In the genomic region with DNA sequence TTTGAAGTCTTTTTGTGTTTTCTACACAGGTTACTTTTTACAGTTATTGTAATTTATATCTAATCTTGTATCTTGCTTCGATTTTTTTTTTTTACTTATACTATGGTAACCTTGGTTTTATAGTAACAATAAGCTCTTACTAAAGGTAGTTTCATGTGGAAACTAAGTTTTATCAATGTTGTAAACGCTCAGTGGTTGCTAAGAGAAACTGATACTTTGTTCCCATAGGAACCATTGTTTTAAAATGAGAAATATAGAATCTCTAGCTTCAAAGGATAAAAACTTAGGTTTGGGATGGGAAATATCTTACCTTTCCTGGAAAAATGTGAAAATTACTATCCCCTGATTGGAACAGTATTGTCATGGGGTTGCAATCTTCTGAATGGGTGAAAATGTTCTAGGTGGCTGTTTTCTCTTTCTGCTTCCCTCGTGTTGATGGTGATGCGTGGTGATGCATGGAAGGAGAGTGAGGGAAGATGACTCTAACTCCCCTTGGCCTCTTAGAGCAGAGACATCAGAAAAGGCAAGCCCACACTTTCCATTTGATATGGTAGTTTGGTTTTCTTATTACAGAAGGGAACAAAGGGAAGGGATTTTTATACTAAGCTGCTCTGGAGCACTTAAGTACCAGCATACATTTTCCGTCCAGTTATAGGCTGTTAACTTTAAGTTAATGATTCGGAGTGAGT, we compare ENCODE assay signal across 24 cellular contexts. TPM values are rescaled to one million over a fixed set of nuclear protein-coding genes. Genes with fewer than 3 reads are reported as not detected.
DNase-seq lines count a peak whose midpoint lies in the region; ATAC-seq, FAIRE-seq and TF ChIP-seq lines count a peak whose summit lies in the region.
"Had no signal": no experiment of that assay in that cellular context is flagged by ENCODE, and none has a peak within 500 bp of the region (broad histone marks: within the 10 kb centered on the region; RNA-seq: fewer than 3 reads in every experiment).

No MANE protein-coding gene starts in this region.

- no peaks in the 10 kb centered on the region for H3K9me1 ChIP-seq in K562 (ENCODE audit: control insufficient read depth, insufficient read depth, low read length)

- peak overlapping the region; percentile 77 for H3K27ac Mint-ChIP-seq in activated CD4-positive, alpha-beta T cell treated with anti-CD3 and anti-CD28 coated beads, Interleukin-2, amount 10 ng/mL, durations not matched to agents 24 days and 14 days
- H3K27ac Mint-ChIP-seq in stimulated activated naive CD8-positive, alpha-beta T cell treated with anti-CD3 and anti-CD28 coated beads, Interleukin-15, amount 100 ng/mL, for 72 hours, result peak overlapping the region; percentile 72 to 89
- H3K27ac Mint-ChIP-seq: endodermal cell, nephron progenitor cell had no signal

- no peak for TF ChIP-seq CTCF in K562 (IDR thresholded peaks at IDR 0.05 in 2 of 3, conservative IDR thresholded peaks at IDR 0.05 in 1 of 3; ENCODE audit: insufficient read depth in 2 of 3, low read depth in 1 of 3, low read length in 3 of 3)
- TF ChIP-seq CTCF in esophagus squamous epithelium (IDR thresholded peaks at IDR 0.05), result no peak

- no peak overlapping the region for H3K27ac ChIP-seq in K562 (ENCODE audit: extremely low read depth, low read depth, low read length)
- H3K27ac ChIP-seq in esophagus squamous epithelium, result no peak overlapping the region
- H3K27ac ChIP-seq: foreskin keratinocyte, pancreas, transverse colon had no signal

- H4K20me1 ChIP-seq in K562 (replicated peaks; ENCODE audit: control insufficient read depth, insufficient read depth, low read length), result no peaks in the 10 kb centered on the region

- H3K9ac ChIP-seq in K562 (ENCODE audit: insufficient read depth in 1 of 2, low read depth in 2 of 2, low read length in 2 of 2), result no peak overlapping the region

- intact Hi-C loops in activated CD4-positive, alpha-beta T cell treated with anti-CD3 and anti-CD28 coated beads, Interleukin-2, amount 10 ng/mL, durations not matched to agents 24 days and 14 days (cut with micrococcal nuclease), result loop anchor here (1.0 kb wide), 4 partner anchors 14 to 31 kb away; partner anchors contain the start of gene BACH2
- intact Hi-C loops in K562 (cut with micrococcal nuclease) (no loop called here), esophagus squamous epithelium (cut with DNase I) (no loop called here)

- POLR2A ChIA-PET in K562 (lab: Yijun Ruan, JAX), result interaction anchor here (0.6 kb wide), 1 partner anchor 11 kb away, joined by 4 read pairs; no protein-coding TSS in a partner anchor

- in situ Hi-C loops in K562 (cut with MboI), result no loop called here

- TF ChIP-seq EP300 in K562 (IDR thresholded peaks at IDR 0.05; ENCODE audit: low read length), result no peak

- H3K27me3 ChIP-seq in K562 (ENCODE audit: control insufficient read depth in 2 of 2, insufficient read depth in 2 of 2, low read length in 2 of 2), result no peaks in the 10 kb centered on the region
- no peaks in the 10 kb centered on the region for H3K27me3 ChIP-seq in esophagus squamous epithelium
- H3K27me3 ChIP-seq: foreskin keratinocyte, pancreas, transverse colon had no signal

- no TSS peak for BruUV-seq in K562 (replicated peaks; lab: Mats Ljungman, UMichigan)

- peaks cover 2% of the 10 kb centered on the region for H3K27me3 Mint-ChIP-seq in activated CD4-positive, alpha-beta T cell treated with anti-CD3 and anti-CD28 coated beads, Interleukin-2, amount 10 ng/mL, durations not matched to agents 24 days and 14 days
- H3K27me3 Mint-ChIP-seq in stimulated activated naive CD8-positive, alpha-beta T cell treated with anti-CD3 and anti-CD28 coated beads, Interleukin-15, amount 100 ng/mL, for 72 hours, result no peaks in the 10 kb centered on the region

- no peaks in the 10 kb centered on the region for H3K36me3 ChIP-seq in K562 (ENCODE audit: control insufficient read depth, insufficient read depth, low read length)
- no peaks in the 10 kb centered on the region for H3K36me3 ChIP-seq in esophagus squamous epithelium
- H3K36me3 ChIP-seq: pancreas, transverse colon had no signal

- no peak for DNase-seq in activated CD4-positive, alpha-beta T cell treated with anti-CD3 and anti-CD28 coated beads, Interleukin-2, amount 10 ng/mL, durations not matched to agents 24 days and 14 days
- DNase-seq in activated CD4-positive, alpha-beta T cell treated with anti-CD3 and anti-CD28 coated beads for 1 hour, result no peak
- DNase-seq in stimulated activated CD4-positive, alpha-beta T cell treated with anti-CD3 and anti-CD28 coated beads, Interleukin-1b, Interleukin-23, amount 100 ng/mL, for 48 hours, result peak; percentile 59
- no peak for DNase-seq in stimulated activated CD4-positive, alpha-beta T cell treated with anti-CD3 and anti-CD28 coated beads, Interleukin-2, amount 100 ng/mL, for 48 hours
- DNase-seq in K562 (ENCODE audit: extremely low read depth in 1 of 4, low spot score in 3 of 4) (no peak), NCI-H2171 (lab: John Stamatoyannopoulos, UW) (no peak), esophagus squamous epithelium (lab: John Stamatoyannopoulos, UW) (no peak)
- DNase-seq in stimulated activated naive CD8-positive, alpha-beta T cell treated with anti-CD3 and anti-CD28 coated beads, Interleukin-15, amount 100 ng/mL, for 72 hours, result peak in 1 of 2 donors; percentile 29
- DNase-seq: activated CD8-positive, alpha-beta memory T cell treated with anti-CD3 and anti-CD28 coated beads, Interleukin-2, amount 50 U/mL, for 48 hours; CD8-positive, alpha-beta memory T cell; central memory CD4-positive, alpha-beta T cell; endodermal cell; foreskin keratinocyte; mucosa of descending colon; NCI-H1092 treated with DMSO at 0.1 percent for 48 hours; NCI-H187 treated with DMSO at 0.1 percent for 48 hours; NCI-H526 treated with DMSO at 0.1 percent for 48 hours; nephron progenitor cell; pancreas; SIG-M5; transverse colon had no signal

- H3K9me3 ChIP-seq in K562 (replicated peaks; ENCODE audit: control insufficient read depth, insufficient read depth, low read depth, low read length) (no peaks in the 10 kb centered on the region), esophagus squamous epithelium (no peaks in the 10 kb centered on the region)
- H3K9me3 ChIP-seq: mucosa of descending colon, pancreas, transverse colon had no signal

- H3K9me3 Mint-ChIP-seq in activated CD4-positive, alpha-beta T cell treated with anti-CD3 and anti-CD28 coated beads, Interleukin-2, amount 10 ng/mL, durations not matched to agents 24 days and 14 days, result no peaks in the 10 kb centered on the region
- no peaks in the 10 kb centered on the region for H3K9me3 Mint-ChIP-seq in stimulated activated naive CD8-positive, alpha-beta T cell treated with anti-CD3 and anti-CD28 coated beads, Interleukin-15, amount 100 ng/mL, for 72 hours
- H3K9me3 Mint-ChIP-seq: CD8-positive, alpha-beta memory T cell; endodermal cell; nephron progenitor cell had no signal

- TF ChIP-seq POLR2A in K562 (conservative IDR thresholded peaks at IDR 0.05) (no peak), esophagus squamous epithelium (IDR thresholded peaks at IDR 0.05) (no peak)

- WGBS in K562 (ENCODE audit: insufficient coverage, low coverage, missing lambda C conversion rate), result 11% methylated on average over 6 of the region's 6 CpGs
- WGBS in esophagus squamous epithelium, 2 donors, result 71 to 75% methylated on average over 6 of the region's 6 CpGs

- no peak for FAIRE-seq in K562 (lab: Jason Lieb, UNC)
- FAIRE-seq: pancreas, RCC 7860 had no signal

- peaks cover 1% of the 10 kb centered on the region for H3K36me3 Mint-ChIP-seq in activated CD4-positive, alpha-beta T cell treated with anti-CD3 and anti-CD28 coated beads, Interleukin-2, amount 10 ng/mL, durations not matched to agents 24 days and 14 days (ENCODE audit: low read depth)
- H3K36me3 Mint-ChIP-seq: CD8-positive, alpha-beta memory T cell had no signal

- no peak for ATAC-seq in K562
- peak; percentile 88 for ATAC-seq in stimulated activated naive CD8-positive, alpha-beta T cell treated with anti-CD3 and anti-CD28 coated beads, Interleukin-15, amount 100 ng/mL, for 72 hours
- ATAC-seq: esophagus mucosa, mucosa of descending colon, pancreas had no signal

- no peak overlapping the region for H2AFZ ChIP-seq in K562 (ENCODE audit: low read depth, low read length)

- H3K4me3 ChIP-seq in K562 (no peak overlapping the region), esophagus squamous epithelium (no peak overlapping the region)
- H3K4me3 ChIP-seq: mucosa of descending colon, pancreas, smooth muscle cell, transverse colon had no signal

- H3K79me2 ChIP-seq in K562 (ENCODE audit: control insufficient read depth, insufficient read depth, low read length), result no peaks in the 10 kb centered on the region

- no peak for TF ChIP-seq RAD21 in K562 (CRISPR knock-in tag; conservative IDR thresholded peaks at IDR 0.05 in 1 of 2, IDR thresholded peaks at IDR 0.05 in 1 of 2)

- H3K4me1 Mint-ChIP-seq in activated CD4-positive, alpha-beta T cell treated with anti-CD3 and anti-CD28 coated beads, Interleukin-2, amount 10 ng/mL, durations not matched to agents 24 days and 14 days, result peaks cover 15% of the 10 kb centered on the region
- peaks cover 45% of the 10 kb centered on the region for H3K4me1 Mint-ChIP-seq in stimulated activated naive CD8-positive, alpha-beta T cell treated with anti-CD3 and anti-CD28 coated beads, Interleukin-15, amount 100 ng/mL, for 72 hours

- H3K4me1 ChIP-seq in K562 (replicated peaks in 1 of 2; ENCODE audit: control insufficient read depth in 2 of 2, insufficient read depth in 2 of 2, low read length in 2 of 2), result no peaks in the 10 kb centered on the region; a peak in 2 of 5 replicates
- H3K4me1 ChIP-seq in esophagus squamous epithelium, result no peaks in the 10 kb centered on the region
- H3K4me1 ChIP-seq: foreskin keratinocyte, pancreas, transverse colon had no signal

- CTCF ChIA-PET in K562 (lab: Yijun Ruan, JAX; ENCODE audit: low intra/inter-chr PET ratio), result no interaction called here

- no peak overlapping the region for H3K4me3 Mint-ChIP-seq in activated CD4-positive, alpha-beta T cell treated with anti-CD3 and anti-CD28 coated beads, Interleukin-2, amount 10 ng/mL, durations not matched to agents 24 days and 14 days
- H3K4me3 Mint-ChIP-seq in stimulated activated naive CD8-positive, alpha-beta T cell treated with anti-CD3 and anti-CD28 coated beads, Interleukin-15, amount 100 ng/mL, for 72 hours, result peak overlapping the region; percentile 18 to 19
- H3K4me3 Mint-ChIP-seq: CD8-positive, alpha-beta memory T cell; endodermal cell; nephron progenitor cell had no signal

- H3K4me2 ChIP-seq in K562 (ENCODE audit: insufficient read depth, low read length), result no peak overlapping the region
- H3K4me2 ChIP-seq: smooth muscle cell had no signal

RNA-seq across cellular contexts. Expression of gene BACH2, which starts 23.5 kb away (rescaled TPM):
- total RNA-seq in activated CD4-positive, alpha-beta T cell treated with anti-CD3 and anti-CD28 coated beads, Interleukin-2, amount 10 ng/mL, durations not matched to agents 24 days and 14 days, result 69.0 and 69.2 TPM in 2 replicates
- 16.1 and 29.2 TPM in 2 replicates for total RNA-seq in K562 (2011; cell fraction: chromatin; rRNA removed; ENCODE audit: low replicate concordance)
- total RNA-seq in K562 (2011; cell fraction: nucleolus; rRNA removed), result 6.1 and 8.3 TPM in 2 replicates
- total RNA-seq in K562 (2011; cell fraction: nucleoplasm; rRNA removed), result 10.3 and 15.1 TPM in 2 replicates
- total RNA-seq in K562 (2014; rRNA removed) (0.33 and 2.0 TPM in 2 replicates), K562 (2014; rRNA removed; fragmentation: Illumina TruSeq; extraction: Trizol) (0.55 and 0.96 TPM in 2 replicates), K562 (2015; rRNA removed; fragmentation: Illumina TruSeq; extraction: Trizol) (0.11 and 0.40 TPM in 2 replicates), K562 (2021) (1.7 and 2.0 TPM in 2 replicates), esophagus squamous epithelium (1 to 10 TPM in 1 of 4 donors, under 1 TPM in 3; 0.22 to 6.1 (median 0.66) TPM)
- polyA plus RNA-seq in K562 (2011; rRNA removed) (3.1 and 3.3 TPM in 2 replicates), K562 (2014; fragmentation: Illumina TruSeq; extraction: Trizol) (0.59 and 0.91 TPM in 2 replicates), K562 (2014; fragmentation: Nextera tagmentation; extraction: Ambion mirVana) (under 1 TPM; 0.06 to 0.11 TPM), K562 (2014; rRNA removed) (0.61 and 0.65 TPM in 2 replicates)
- polyA plus RNA-seq in K562 (2011; cell fraction: cytosol; rRNA removed), result 1.5 and 2.1 TPM in 2 replicates
- polyA plus RNA-seq in K562 (2011; cell fraction: nucleus; rRNA removed), result 5.2 and 7.8 TPM in 2 replicates
- polyA plus RNA-seq in K562 (2012), result 1.0 and 1.2 TPM in 2 replicates
- 9.8 and 11.4 TPM in 2 replicates for polyA minus RNA-seq in K562 (2011; rRNA and poly(A)+ RNA removed)
- polyA minus RNA-seq in K562 (2011; cell fraction: cytosol; rRNA and poly(A)+ RNA removed), result 2.3 and 3.9 TPM in 2 replicates
- polyA minus RNA-seq in K562 (2011; cell fraction: nucleus; rRNA and poly(A)+ RNA removed), result 14.8 and 19.3 TPM in 2 replicates
